In genomic region chrX:115560978-115561604, GRCh38 we compare ENCODE assay signal across 8 cellular contexts. TPM values are rescaled to one million over a fixed set of nuclear protein-coding genes. Genes with fewer than 3 reads are reported as not detected.
DNase-seq lines count a peak whose midpoint lies in the region; ATAC-seq, FAIRE-seq and TF ChIP-seq lines count a peak whose summit lies in the region.

PLS3 (plus strand) TSS chrX:115561174; CDS start chrX:115610251, 49,077 bp downstream.

- no peaks in the 10 kb centered on the region for H3K9me3 Mint-ChIP-seq in progenitor cell of endocrine pancreas (ENCODE audit: low read depth)

- H3K9me2 ChIP-seq in hepatocyte (replicated peaks; ENCODE audit: insufficient read depth) = no peaks in the 10 kb centered on the region

- H3K4me3 ChIP-seq in GM12878 = peak within 1 kb of the TSS; percentile 25
- peak within 1 kb of the TSS; percentile 54 for H3K4me3 ChIP-seq in hepatocyte

- peak within 1 kb of the TSS; percentile 97 for H3K4me3 Mint-ChIP-seq in progenitor cell of endocrine pancreas (ENCODE audit: low read depth)

- in situ Hi-C loops in GM12878 (cut with MboI) = loop anchor here (10.0 kb wide), 1 partner anchor 226 kb away; no protein-coding TSS in a partner anchor

- SMC1A ChIA-PET in GM12878 (lab: Charles Lee; ENCODE audit: uncharacterized antibody, unreplicated experiment) = interaction anchor here (0.8 to 5.9 kb wide), 9 partner anchors 10 to 229 kb away, joined by 3 to 79 read pairs (median 8); no protein-coding TSS in a partner anchor

- H2AFZ ChIP-seq in GM12878 (ENCODE audit: control insufficient read depth, low read depth, low read length) (peak within 1 kb of the TSS; percentile 50), hepatocyte (peak within 1 kb of the TSS; percentile 31)

- peak within 1 kb of the TSS; percentile 99 for H3K27ac Mint-ChIP-seq in progenitor cell of endocrine pancreas

- TF ChIP-seq POLR2A in GM12878 (IDR thresholded peaks at IDR 0.05; ENCODE audit: low read depth, low read length) = no peak

- CTCF ChIA-PET in GM12878 (lab: Yijun Ruan, JAX) = interaction anchor here (1.2 to 5.6 kb wide), 5 partner anchors 9 to 231 kb away, joined by 3 to 62 read pairs (median 11); no protein-coding TSS in a partner anchor

- no peak for TF ChIP-seq CTCF in GM12878 (IDR thresholded peaks at IDR 0.05 in 2 of 3, conservative IDR thresholded peaks at IDR 0.05 in 1 of 3; ENCODE audit: control insufficient read depth in 2 of 3, extremely low read depth in 1 of 3, insufficient read depth in 1 of 3, low read depth in 3 of 3, low read length in 3 of 3)
- TF ChIP-seq CTCF in hepatocyte (IDR thresholded peaks at IDR 0.05; ENCODE audit: poor library complexity) = no peak
- TF ChIP-seq CTCF in progenitor cell of endocrine pancreas (IDR thresholded peaks at IDR 0.05; ENCODE audit: unreplicated experiment) = no peak

- no peak for TF ChIP-seq RAD21 in GM12878 (IDR thresholded peaks at IDR 0.05; ENCODE audit: insufficient read depth, low read depth, low read length)

- no peaks in the 10 kb centered on the region for H4K20me1 ChIP-seq in GM12878 (ENCODE audit: control insufficient read depth, insufficient read depth)
- no peaks in the 10 kb centered on the region for H4K20me1 ChIP-seq in hepatocyte (ENCODE audit: insufficient read depth, poor library complexity, severe bottlenecking)

- H3K27ac ChIP-seq in GM12878 (ENCODE audit: control insufficient read depth, insufficient read depth) = peak within 1 kb of the TSS; percentile 42; the same call in 1 of the 2 replicates
- H3K27ac ChIP-seq in hepatocyte = peak within 1 kb of the TSS; percentile 98

- H3K36me3 ChIP-seq in GM12878 (ENCODE audit: control insufficient read depth in 2 of 2, insufficient read depth in 2 of 2, low read length in 1 of 2) (no peaks in the 10 kb centered on the region), hepatocyte (replicated peaks; ENCODE audit: insufficient read depth, low read depth) (no peaks in the 10 kb centered on the region)

- ATAC-seq in HG02798 (IDR thresholded peaks at IDR 0.05; ENCODE audit: poor library complexity, unreplicated experiment) = peak; percentile 71
- ATAC-seq in GM12878 = peak; percentile 76

- no peaks in the 10 kb centered on the region for H3K4me1 ChIP-seq in GM12878 (ENCODE audit: control insufficient read depth, insufficient read depth, low read length)
- peaks cover 15% of the 10 kb centered on the region for H3K4me1 ChIP-seq in hepatocyte (ENCODE audit: insufficient read depth)

- intact Hi-C loops in GM12878 (cut with micrococcal nuclease; ENCODE audit: unreplicated experiment) = loop anchor here (1.0 to 10.0 kb wide), 3 partner anchors 58 to 336 kb away; no protein-coding TSS in a partner anchor

- no peaks in the 10 kb centered on the region for H3K27me3 Mint-ChIP-seq in progenitor cell of endocrine pancreas

- H3K9me3 ChIP-seq in GM12878 (replicated peaks; ENCODE audit: control insufficient read depth, insufficient read depth, low read length) (no peaks in the 10 kb centered on the region), hepatocyte (ENCODE audit: low read depth) (no peaks in the 10 kb centered on the region)

- RAD21 ChIA-PET in GM12878 (lab: Charles Lee; ENCODE audit: unreplicated experiment) = interaction anchor here (1.5 to 4.9 kb wide), 5 partner anchors 58 to 230 kb away, joined by 3 to 50 read pairs (median 14); no protein-coding TSS in a partner anchor

- no peak for FAIRE-seq in GM12878 (lab: Jason Lieb, UNC)

- POLR2A ChIA-PET in GM12878 (lab: Charles Lee) = interaction anchor here (0.9 to 1.9 kb wide), 3 partner anchors 24 to 79 kb away, joined by 3 to 4 read pairs (median 3); no protein-coding TSS in a partner anchor

- DNase-seq in NCI-H2029 (lab: John Stamatoyannopoulos, UW) = peak; percentile 33
- no peak for DNase-seq in NCI-H2029 treated with DMSO at 0.1 percent for 48 hours (lab: John Stamatoyannopoulos, UW)
- peak; percentile 19 for DNase-seq in NCI-H524 treated with DMSO at 0.1 percent for 48 hours (lab: John Stamatoyannopoulos, UW)
- no peak for DNase-seq in GM12878 (ENCODE audit: low read depth, low spot score)
- DNase-seq in hepatocyte (ENCODE audit: low spot score) = peak; percentile 93
- peak; percentile 70 for DNase-seq in progenitor cell of endocrine pancreas (ENCODE audit: low spot score, unreplicated experiment)
- no peak for DNase-seq in GDM1 (lab: John Stamatoyannopoulos, UW)

- WGBS in GM12878 (ENCODE audit: insufficient coverage, insufficient replicate concordance, low lambda C conversion rate, missing lambda C conversion rate) = 27% methylated on average over 37 of the region's 40 CpGs
- WGBS in hepatocyte (ENCODE audit: low lambda C conversion rate, missing lambda C conversion rate) = 2% methylated on average over 33 of the region's 40 CpGs

- no peak for TF ChIP-seq EP300 in GM12878 (IDR thresholded peaks at IDR 0.05; ENCODE audit: borderline replicate concordance in 1 of 2, control insufficient read depth in 1 of 2, low read depth in 2 of 2, low read length in 2 of 2)

- H3K79me2 ChIP-seq in GM12878 (ENCODE audit: control insufficient read depth, insufficient read depth, low read length) = peaks cover 2% of the 10 kb centered on the region
- peaks cover 47% of the 10 kb centered on the region for H3K79me2 ChIP-seq in hepatocyte

- H3K4me1 Mint-ChIP-seq in progenitor cell of endocrine pancreas (ENCODE audit: low read depth) = peaks cover 29% of the 10 kb centered on the region

- peak within 1 kb of the TSS; percentile 7 for H3K9ac ChIP-seq in GM12878 (ENCODE audit: control insufficient read depth, insufficient read depth, low read length)

- H3K4me2 ChIP-seq in GM12878 (ENCODE audit: control insufficient read depth, insufficient read depth) = 0 out of 2 replicates have a peak within 1 kb of the TSS, but pooled peaks have one; percentile 5
- H3K4me2 ChIP-seq in hepatocyte = peak within 1 kb of the TSS; percentile 83

- H3K36me3 Mint-ChIP-seq in progenitor cell of endocrine pancreas (ENCODE audit: insufficient read depth) = peaks cover 2% of the 10 kb centered on the region

- no TSS peak for BruUV-seq in GM12878 (replicated peaks; lab: Mats Ljungman, UMichigan)

- H3K27me3 ChIP-seq in GM12878 (replicated peaks in 1 of 2; ENCODE audit: control insufficient read depth in 2 of 2, insufficient read depth in 2 of 2, low read length in 1 of 2) (peaks cover 0 to 3% of the 10 kb centered on the region in 2 experiments; a peak in 3 of 4 replicates), hepatocyte (no peaks in the 10 kb centered on the region)

TF ChIP-seq in GM12878, 131 proteins besides CTCF, POLR2A, EP300 and RAD21 (continues in another document):
- peak; percentile 23; the same call in 1 of the 2 replicates for TF ChIP-seq IKZF1 (conservative IDR thresholded peaks at IDR 0.05)
- TF ChIP-seq PKNOX1 (IDR thresholded peaks at IDR 0.05) = peak; percentile 97
- TF ChIP-seq SIN3A (IDR thresholded peaks at IDR 0.05; ENCODE audit: low read depth, low read length) = no peak
- TF ChIP-seq PBX3 (IDR thresholded peaks at IDR 0.05; ENCODE audit: insufficient replicate concordance, low read depth, low read length) = peak; percentile 90
- 0 out of 2 replicates have a peak, but pooled peaks have one; percentile 16 for TF ChIP-seq YY1 (IDR thresholded peaks at IDR 0.05; ENCODE audit: low read depth, low read length)

RNA-seq across cellular contexts. Expression of gene PLS3, which starts in this region (rescaled TPM):
- total RNA-seq in GM12878 (2013; cell fraction: nucleolus; rRNA removed) = 27.8 and 30.3 TPM in 2 replicates
- total RNA-seq in GM12878 (2014; rRNA removed) = 178 and 201 TPM in 2 replicates
- 231 TPM in 2 replicates for total RNA-seq in GM12878 (2014; rRNA removed; fragmentation: Illumina TruSeq; extraction: Trizol)
- 161 and 164 TPM in 2 replicates for total RNA-seq in GM12878 (2021)
- polyA plus RNA-seq in GM12878 (2011; ENCODE audit: low read depth) = 7.4 TPM
- 47.6 and 83.4 TPM in 2 replicates for polyA plus RNA-seq in GM12878 (2011; rRNA removed)
- 16.3 and 22.1 TPM in 2 replicates for polyA plus RNA-seq in GM12878 (2011; cell fraction: cytosol; rRNA removed)
- 14.2 and 21.5 TPM in 2 replicates for polyA plus RNA-seq in GM12878 (2011; cell fraction: nucleus; rRNA removed)
- polyA plus RNA-seq in GM12878 (2012) = 8.4 and 13.8 TPM in 2 replicates
- polyA plus RNA-seq in GM12878 (2014; fragmentation: Illumina TruSeq; extraction: Trizol) = 233 and 285 TPM in 2 replicates
- polyA plus RNA-seq in GM12878 (2014; fragmentation: Nextera tagmentation; extraction: Ambion mirVana) = 100 to 1,000 TPM; 122 to 169 TPM
- polyA plus RNA-seq in GM12878 (2014; rRNA removed) = 119 and 130 TPM in 2 replicates
- 100 to 1,000 TPM; 227 to 236 TPM for polyA plus RNA-seq in GM12878 (2016; fragmentation: Nextera tagmentation; extraction: Ambion mirVana)
- polyA minus RNA-seq in GM12878 (2011; rRNA and poly(A)+ RNA removed) = 23.6 and 41.0 TPM in 2 replicates
- 10.6 and 18.0 TPM in 2 replicates for polyA minus RNA-seq in GM12878 (2011; cell fraction: cytosol; rRNA and poly(A)+ RNA removed)
- 3.4 and 5.9 TPM in 2 replicates for polyA minus RNA-seq in GM12878 (2011; cell fraction: nucleus; rRNA and poly(A)+ RNA removed)
- total RNA-seq in hepatocyte = 315 and 361 TPM in 2 replicates
- polyA plus RNA-seq in hepatocyte = 244 and 277 TPM in 2 replicates
- total RNA-seq in progenitor cell of endocrine pancreas = 98.7 and 106 TPM in 2 replicates

Comparison
In these comparisons a context has a peak if more than half of its experiments do, and no peak if none do; other contexts are left out.
1. DNase-seq: peak in NCI-H2029 (single experiment), NCI-H524 treated with DMSO at 0.1 percent for 48 hours (single experiment), hepatocyte (single experiment) and progenitor cell of endocrine pancreas (single experiment); none in NCI-H2029 treated with DMSO at 0.1 percent for 48 hours (single experiment), GM12878 (single experiment) and GDM1 (single experiment).